In the genomic region with DNA sequence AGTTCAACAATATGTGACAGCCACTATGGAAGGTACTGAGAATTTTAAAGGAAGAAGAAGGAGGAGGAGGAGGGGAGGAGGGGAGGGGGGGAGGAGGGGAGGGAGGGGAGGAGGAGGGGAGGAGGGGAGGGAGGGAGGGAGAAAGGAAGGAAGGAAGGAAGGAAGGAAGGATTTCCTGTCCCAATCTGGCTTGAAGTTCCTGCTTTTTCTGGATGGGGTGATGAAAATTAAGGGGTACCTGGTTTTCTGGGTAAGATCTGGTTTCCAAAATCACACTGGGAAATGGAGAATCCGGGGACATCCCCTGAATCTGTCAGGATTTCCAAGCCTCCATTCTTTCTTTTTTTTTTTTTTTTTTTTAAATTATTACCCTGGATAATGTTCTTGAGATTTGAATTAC, we compare ENCODE assay signal across 36 cellular contexts.
"Had no signal": no experiment of that assay in that cellular context is flagged by ENCODE, and none has a peak within 500 bp of the region (broad histone marks: within the 10 kb centered on the region; RNA-seq: fewer than 3 reads in every experiment).

No MANE protein-coding gene starts in this region.

- H3K4me3 ChIP-seq: MG63 had no signal

- DNase-seq: Karpas-422, Kasumi-1, MG63, MM.1S, MV-4-11, NCI-H1092, NCI-H1092 treated with DMSO at 0.1 percent for 48 hours, NCI-H1105, NCI-H1105 treated with DMSO at 0.1 percent for 48 hours, NCI-H1417, NCI-H1417 treated with DMSO at 0.1 percent for 48 hours, NCI-H1436, NCI-H1436 treated with DMSO at 0.1 percent for 48 hours, NCI-H146, NCI-H1694, NCI-H1694 treated with DMSO at 0.1 percent for 48 hours, NCI-H187, NCI-H187 treated with DMSO at 0.1 percent for 48 hours, NCI-H1930, NCI-H2029, NCI-H2029 treated with DMSO at 0.1 percent for 48 hours, NCI-H2081, NCI-H2081 treated with DMSO at 0.1 percent for 48 hours, NCI-H2107, NCI-H2171, NCI-H2171 treated with DMSO at 0.1 percent for 48 hours, NCI-H2227 treated with DMSO at 0.1 percent for 48 hours, NCI-H226, NCI-H345, NCI-H446, NCI-H446 treated with DMSO at 0.1 percent for 48 hours, NCI-H510A, NCI-H510A treated with DMSO at 0.1 percent for 48 hours, NCI-H524, NCI-H524 treated with DMSO at 0.1 percent for 48 hours, NCI-H526 had no signal

- H3K9me3 ChIP-seq: MG63 had no signal

- H3K36me3 ChIP-seq: MG63 had no signal

- H3K27me3 ChIP-seq: MG63 had no signal
